10 cellular contexts compared by ENCODE assay signal in the genomic region with DNA sequence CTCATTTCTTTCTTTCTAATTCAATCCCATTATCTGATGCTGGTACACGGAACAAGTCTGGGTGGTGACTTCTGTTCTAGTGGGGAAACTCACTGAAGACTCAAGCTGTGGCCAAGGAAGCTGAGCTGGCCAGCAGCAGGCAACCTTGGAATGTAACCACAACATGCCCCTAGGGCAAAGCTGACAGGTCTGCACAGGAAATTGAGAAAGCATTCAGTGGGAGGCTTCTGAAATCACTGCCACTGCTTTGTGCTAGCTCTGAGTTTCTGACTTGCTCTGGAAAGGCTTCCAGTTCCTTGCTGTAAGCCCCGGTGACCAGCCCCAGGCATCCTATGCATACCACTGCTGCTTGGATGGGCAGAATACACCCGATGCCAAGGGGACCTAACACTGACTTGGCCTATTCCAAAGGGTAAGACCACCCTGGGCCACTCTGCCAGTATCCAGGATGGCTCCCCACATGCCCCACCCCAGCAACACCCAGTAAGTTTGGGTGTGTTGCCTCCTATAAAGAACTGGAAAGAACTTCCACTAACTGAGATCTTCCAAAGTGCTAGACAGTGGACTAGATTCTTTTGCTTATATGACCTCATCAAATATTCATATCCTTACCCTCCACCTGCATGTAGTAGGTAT.
DNase-seq lines count a peak whose midpoint lies in the region; ATAC-seq and TF ChIP-seq lines count a peak whose summit lies in the region.
"Had no signal": no experiment of that assay in that cellular context is flagged by ENCODE, and none has a peak within 500 bp of the region (broad histone marks: within the 10 kb centered on the region; RNA-seq: fewer than 3 reads in every experiment).

No MANE protein-coding gene starts in this region.

- H3K36me3 ChIP-seq in HEK293 (ENCODE audit: control insufficient read depth in 2 of 2, insufficient read depth in 1 of 2, low read length in 2 of 2) (no peaks in the 10 kb centered on the region), hepatocyte (replicated peaks; ENCODE audit: insufficient read depth, low read depth) (no peaks in the 10 kb centered on the region)

- no peak overlapping the region for H3K4me2 ChIP-seq in hepatocyte

- no peaks in the 10 kb centered on the region for H3K9me2 ChIP-seq in hepatocyte (replicated peaks; ENCODE audit: insufficient read depth)

- POLR2A ChIA-PET in HEK293 (lab: Yijun Ruan, JAX) = no interaction called here

- no peak overlapping the region for H3K4me3 ChIP-seq in HEK293 (ENCODE audit: low read depth, low read length)
- H3K4me3 ChIP-seq in hepatocyte = no peak overlapping the region

- H3K9me3 ChIP-seq in HEK293 (ENCODE audit: control insufficient read depth, insufficient read depth, low read depth, low read length) (no peaks in the 10 kb centered on the region), hepatocyte (ENCODE audit: low read depth) (no peaks in the 10 kb centered on the region)

- H4K20me1 ChIP-seq in hepatocyte (ENCODE audit: insufficient read depth, poor library complexity, severe bottlenecking) = no peaks in the 10 kb centered on the region

- no peak overlapping the region for H3K27ac ChIP-seq in HEK293 (ENCODE audit: extremely low read depth, low read depth, low read length)
- H3K27ac ChIP-seq in hepatocyte = no peak overlapping the region
- H3K27ac ChIP-seq: C4-2B had no signal

- WGBS in hepatocyte (ENCODE audit: low lambda C conversion rate, missing lambda C conversion rate) = 33% methylated on average over 3 of the region's 3 CpGs

- no peaks in the 10 kb centered on the region for H3K27me3 ChIP-seq in hepatocyte

- CTCF ChIA-PET in HEK293 (lab: Yijun Ruan, JAX) = interaction anchor here (0.5 to 2.5 kb wide), 2 partner anchors 17 to 386 kb away, joined by 5 to 10 read pairs; no protein-coding TSS in a partner anchor

- no peak for TF ChIP-seq CTCF in HEK293 (tag by site-specific recombination; IDR thresholded peaks at IDR 0.05)
- no peak for TF ChIP-seq CTCF in hepatocyte (IDR thresholded peaks at IDR 0.05; ENCODE audit: poor library complexity)

- peak; percentile 87 for DNase-seq in A172 (ENCODE audit: low spot score)
- DNase-seq in amniotic epithelial cell (ENCODE audit: low read depth) = peak; percentile 94
- DNase-seq in hepatocyte (ENCODE audit: low spot score) = peak; percentile 48
- DNase-seq in NCI-H146 treated with DMSO at 0.1 percent for 48 hours (lab: John Stamatoyannopoulos, UW; ENCODE audit: unreplicated experiment) = no peak
- DNase-seq in NCI-H510A treated with DMSO at 0.1 percent for 48 hours (lab: John Stamatoyannopoulos, UW) = no peak
- DNase-seq: NCI-H1048 had no signal

- ATAC-seq in GM21529 (IDR thresholded peaks at IDR 0.05; ENCODE audit: unreplicated experiment) (no peak), GM18868 (IDR thresholded peaks at IDR 0.05; ENCODE audit: unreplicated experiment) (no peak)

- H2AFZ ChIP-seq in hepatocyte = no peak overlapping the region

- no peaks in the 10 kb centered on the region for H3K79me2 ChIP-seq in hepatocyte

- no peaks in the 10 kb centered on the region for H3K4me1 ChIP-seq in HEK293 (ENCODE audit: control insufficient read depth, insufficient read depth, low read length)
- no peaks in the 10 kb centered on the region for H3K4me1 ChIP-seq in hepatocyte (ENCODE audit: insufficient read depth)

TF ChIP-seq in HEK293, 187 proteins besides CTCF, POLR2A, EP300 and RAD21:
- 0 out of 2 replicates have a peak, but pooled peaks have one; percentile 27 for TF ChIP-seq OSR2 (tag by site-specific recombination; IDR thresholded peaks at IDR 0.05)
- TF ChIP-seq SALL2 (tag by site-specific recombination; IDR thresholded peaks at IDR 0.05; ENCODE audit: borderline replicate concordance) = no peak

Comparison
In these comparisons a context has a peak if more than half of its experiments do, and no peak if none do; other contexts are left out.
1. DNase-seq: peak in A172 (single experiment), amniotic epithelial cell (single experiment) and hepatocyte (single experiment); none in NCI-H146 treated with DMSO at 0.1 percent for 48 hours (single experiment) and NCI-H510A treated with DMSO at 0.1 percent for 48 hours (single experiment).